ENCODE assay signal across 8 cellular contexts in the genomic region with DNA sequence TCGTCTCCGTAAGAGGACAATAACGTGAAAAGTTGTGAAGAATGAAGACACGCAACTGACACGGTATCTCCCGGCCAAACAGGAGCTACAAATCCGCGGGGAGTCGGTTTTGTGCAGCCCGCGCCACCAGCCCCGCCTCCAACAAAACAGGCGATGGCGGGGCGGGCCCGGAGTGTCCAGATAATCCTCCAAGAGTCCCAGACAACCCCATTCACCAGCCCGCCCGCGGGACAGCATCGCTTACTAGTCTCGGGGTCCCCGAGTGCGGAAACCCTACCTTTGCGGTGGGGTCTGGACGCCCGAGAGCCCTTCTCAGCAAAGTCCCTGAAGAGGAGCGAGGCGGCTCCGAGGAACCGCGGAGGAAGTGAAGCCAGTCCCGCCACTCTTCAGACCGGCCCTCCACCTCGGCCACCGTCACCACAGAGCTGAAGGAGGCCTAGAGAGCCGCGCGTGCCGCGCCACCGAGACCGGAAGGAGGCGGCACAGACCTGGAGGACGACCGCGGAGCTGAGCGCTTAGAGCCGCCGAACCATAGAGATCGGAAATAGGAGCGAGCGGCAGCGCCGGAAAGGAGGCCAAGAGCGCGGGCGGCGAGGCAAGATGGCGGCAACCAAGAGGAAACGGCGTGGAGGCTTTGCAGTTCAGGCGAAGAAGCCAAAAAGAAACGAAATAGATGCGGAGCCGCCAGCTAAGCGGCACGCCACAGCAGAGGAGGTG. TPM values are rescaled to one million over a fixed set of nuclear protein-coding genes. Genes with fewer than 3 reads are reported as not detected.
DNase-seq lines count a peak whose midpoint lies in the region; ATAC-seq and TF ChIP-seq lines count a peak whose summit lies in the region.

A gene with protein sequence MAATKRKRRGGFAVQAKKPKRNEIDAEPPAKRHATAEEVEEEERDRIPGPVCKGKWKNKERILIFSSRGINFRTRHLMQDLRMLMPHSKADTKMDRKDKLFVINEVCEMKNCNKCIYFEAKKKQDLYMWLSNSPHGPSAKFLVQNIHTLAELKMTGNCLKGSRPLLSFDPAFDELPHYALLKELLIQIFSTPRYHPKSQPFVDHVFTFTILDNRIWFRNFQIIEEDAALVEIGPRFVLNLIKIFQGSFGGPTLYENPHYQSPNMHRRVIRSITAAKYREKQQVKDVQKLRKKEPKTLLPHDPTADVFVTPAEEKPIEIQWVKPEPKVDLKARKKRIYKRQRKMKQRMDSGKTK (plus strand): TSS at position 573 of the 717 bp plus-strand sequence. CDS start 28 bp downstream, at position 601.
A gene with protein sequence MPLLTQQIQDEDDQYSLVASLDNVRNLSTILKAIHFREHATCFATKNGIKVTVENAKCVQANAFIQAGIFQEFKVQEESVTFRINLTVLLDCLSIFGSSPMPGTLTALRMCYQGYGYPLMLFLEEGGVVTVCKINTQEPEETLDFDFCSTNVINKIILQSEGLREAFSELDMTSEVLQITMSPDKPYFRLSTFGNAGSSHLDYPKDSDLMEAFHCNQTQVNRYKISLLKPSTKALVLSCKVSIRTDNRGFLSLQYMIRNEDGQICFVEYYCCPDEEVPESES (minus strand): TSS at position 366 of the 717 bp plus-strand sequence. CDS start 612 bp downstream, outside the sequence.

- DNase-seq in NCI-H69 (lab: John Stamatoyannopoulos, UW) (peak; percentile 99), coronary artery (ENCODE audit: low spot score) (peak; percentile 97), left colon (peak; percentile 97)
- peak; percentile 98 for DNase-seq in activated CD4-positive, alpha-beta T cell treated with anti-CD3 and anti-CD28 coated beads, Interleukin-2, amount 10 ng/mL, durations not matched to agents 24 days and 14 days
- DNase-seq in stimulated activated CD4-positive, alpha-beta T cell treated with anti-CD3 and anti-CD28 coated beads, Interleukin-1b, Interleukin-23, amount 100 ng/mL, for 48 hours, result peak; percentile 96

- no peak within 1 kb of the TSS for H3K4me3 Mint-ChIP-seq in activated CD4-positive, alpha-beta T cell treated with anti-CD3 and anti-CD28 coated beads, Interleukin-2, amount 10 ng/mL, durations not matched to agents 24 days and 14 days

- peaks cover 34% of the 10 kb centered on the region for H3K36me3 Mint-ChIP-seq in activated CD4-positive, alpha-beta T cell treated with anti-CD3 and anti-CD28 coated beads, Interleukin-2, amount 10 ng/mL, durations not matched to agents 24 days and 14 days (ENCODE audit: low read depth)

- peak within 1 kb of the TSS; percentile 71 for H3K27ac Mint-ChIP-seq in activated CD4-positive, alpha-beta T cell treated with anti-CD3 and anti-CD28 coated beads, Interleukin-2, amount 10 ng/mL, durations not matched to agents 24 days and 14 days

- TF ChIP-seq CTCF in C4-2B (conservative IDR thresholded peaks at IDR 0.05) (no peak), coronary artery (IDR thresholded peaks at IDR 0.05) (no peak)

- H3K4me1 Mint-ChIP-seq in activated CD4-positive, alpha-beta T cell treated with anti-CD3 and anti-CD28 coated beads, Interleukin-2, amount 10 ng/mL, durations not matched to agents 24 days and 14 days, result peaks cover 19% of the 10 kb centered on the region

- H3K27ac ChIP-seq in C4-2B (peak within 1 kb of the TSS; percentile 87), coronary artery (peak within 1 kb of the TSS; percentile 67 to 92)

- no peaks in the 10 kb centered on the region for H3K27me3 Mint-ChIP-seq in activated CD4-positive, alpha-beta T cell treated with anti-CD3 and anti-CD28 coated beads, Interleukin-2, amount 10 ng/mL, durations not matched to agents 24 days and 14 days

- no peaks in the 10 kb centered on the region for H3K9me3 Mint-ChIP-seq in activated CD4-positive, alpha-beta T cell treated with anti-CD3 and anti-CD28 coated beads, Interleukin-2, amount 10 ng/mL, durations not matched to agents 24 days and 14 days

- ATAC-seq in GM19372 (IDR thresholded peaks at IDR 0.05; ENCODE audit: low read depth, unreplicated experiment) (peak; percentile 97), HG03521 (IDR thresholded peaks at IDR 0.05; ENCODE audit: unreplicated experiment) (peak; percentile 98), left colon (peak; percentile 99)

- intact Hi-C loops in activated CD4-positive, alpha-beta T cell treated with anti-CD3 and anti-CD28 coated beads, Interleukin-2, amount 10 ng/mL, durations not matched to agents 24 days and 14 days (cut with micrococcal nuclease), result loop anchor here (1.0 to 10.0 kb wide), 8 partner anchors 9 to 1474 kb away; a partner anchor contains a TSS
- intact Hi-C loops in left colon (cut with DNase I, micrococcal nuclease), result no loop called here

- H3K4me3 ChIP-seq in coronary artery, result peak within 1 kb of the TSS; percentile 95

RNA-seq across cellular contexts. Expression of the first gene that starts in this region (rescaled TPM):
- 120 and 128 TPM in 2 replicates for total RNA-seq in activated CD4-positive, alpha-beta T cell treated with anti-CD3 and anti-CD28 coated beads, Interleukin-2, amount 10 ng/mL, durations not matched to agents 24 days and 14 days
- 10 to 100 TPM; 11.2 to 13.8 TPM for total RNA-seq in left colon

RNA-seq across cellular contexts. Expression of the second gene that starts in this region (rescaled TPM):
- 46.4 and 48.9 TPM in 2 replicates for total RNA-seq in activated CD4-positive, alpha-beta T cell treated with anti-CD3 and anti-CD28 coated beads, Interleukin-2, amount 10 ng/mL, durations not matched to agents 24 days and 14 days
- total RNA-seq in left colon, result 10 to 100 TPM; 12.3 to 12.8 TPM

Comparison
In these comparisons a context has a peak if more than half of its experiments do, and no peak if none do; other contexts are left out.
1. Peak in every context shown above with its lines: DNase-seq, ATAC-seq, H3K4me3 ChIP-seq and H3K27ac ChIP-seq.